In the genomic region with DNA sequence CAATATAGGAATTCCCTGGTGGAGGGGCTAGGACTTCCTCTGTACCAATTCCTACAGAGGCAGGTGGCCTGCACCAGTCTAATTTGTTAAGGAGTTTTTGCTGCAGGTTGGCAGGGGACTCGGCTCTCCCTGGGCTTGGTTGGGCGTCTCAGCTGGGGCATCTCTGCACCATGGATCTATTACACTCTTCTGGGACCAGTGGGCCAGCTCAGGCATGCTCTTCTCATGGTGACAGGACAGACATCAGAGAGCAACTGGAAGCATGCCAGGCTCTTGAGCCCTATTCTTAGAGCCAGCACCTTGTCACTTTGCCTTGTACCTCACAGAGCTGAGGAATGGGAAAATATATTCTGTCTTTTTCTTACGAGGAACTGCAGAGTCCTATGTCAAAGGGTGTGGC, we compare ENCODE assay signal across 18 cellular contexts.
DNase-seq lines count a peak whose midpoint lies in the region; ATAC-seq and TF ChIP-seq lines count a peak whose summit lies in the region.
"Had no signal": no experiment of that assay in that cellular context is flagged by ENCODE, and none has a peak within 500 bp of the region (broad histone marks: within the 10 kb centered on the region; RNA-seq: fewer than 3 reads in every experiment).

No MANE protein-coding gene starts in this region.

- TF ChIP-seq CTCF in HEK293 (tag by site-specific recombination; IDR thresholded peaks at IDR 0.05), result no peak

- CTCF ChIA-PET in HEK293 (lab: Yijun Ruan, JAX), result no interaction called here

- no peak for ATAC-seq in HG03095 (IDR thresholded peaks at IDR 0.05; ENCODE audit: unreplicated experiment)
- ATAC-seq in GM19035 (IDR thresholded peaks at IDR 0.05; ENCODE audit: unreplicated experiment), result no peak
- ATAC-seq in HG02970 (IDR thresholded peaks at IDR 0.05; ENCODE audit: low FRiP score, unreplicated experiment), result no peak
- ATAC-seq: lower lobe of right lung; stimulated activated naive CD8-positive, alpha-beta T cell treated with anti-CD3 and anti-CD28 coated beads, Interleukin-15, amount 100 ng/mL, for 72 hours had no signal

- H3K4me3 ChIP-seq in HEK293 (ENCODE audit: low read depth, low read length), result no peak overlapping the region
- H3K4me3 ChIP-seq: lower lobe of right lung, tibial artery had no signal

- H3K27ac ChIP-seq in HEK293 (ENCODE audit: extremely low read depth, low read depth, low read length), result no peak overlapping the region
- H3K27ac ChIP-seq: 22Rv1, KMS-11, lower lobe of right lung, RWPE1, tibial artery had no signal

- no peaks in the 10 kb centered on the region for H3K36me3 ChIP-seq in HEK293 (ENCODE audit: control insufficient read depth in 2 of 2, insufficient read depth in 1 of 2, low read length in 2 of 2)
- H3K36me3 ChIP-seq: lower lobe of right lung, tibial artery had no signal

- no peaks in the 10 kb centered on the region for H3K9me3 ChIP-seq in HEK293 (ENCODE audit: control insufficient read depth, insufficient read depth, low read depth, low read length)
- H3K9me3 ChIP-seq: lower lobe of right lung, tibial artery had no signal

- peak; percentile 38 for DNase-seq in DMS 273 (lab: John Stamatoyannopoulos, UW; ENCODE audit: unreplicated experiment)
- no peak for DNase-seq in DMS 273 treated with DMSO at 0.1 percent for 48 hours (lab: John Stamatoyannopoulos, UW)
- DNase-seq in NCI-H345 treated with DMSO at 0.1 percent for 48 hours (lab: John Stamatoyannopoulos, UW; ENCODE audit: unreplicated experiment), result peak; percentile 39
- peak; percentile 23 for DNase-seq in left kidney (ENCODE audit: low read depth, low spot score)
- DNase-seq: activated CD4-positive, alpha-beta T cell treated with anti-CD3 and anti-CD28 coated beads, Interleukin-2, amount 50 U/mL, for 1 hour; CD4-positive, alpha-beta memory T cell; islet precursor cell; lower lobe of right lung; NCI-H2029; stimulated activated naive CD8-positive, alpha-beta T cell treated with anti-CD3 and anti-CD28 coated beads, Interleukin-15, amount 100 ng/mL, for 72 hours; tibial artery had no signal

- no peaks in the 10 kb centered on the region for H3K4me1 ChIP-seq in HEK293 (ENCODE audit: control insufficient read depth, insufficient read depth, low read length)
- H3K4me1 ChIP-seq: lower lobe of right lung, tibial artery had no signal

- POLR2A ChIA-PET in HEK293 (lab: Yijun Ruan, JAX), result no interaction called here

TF ChIP-seq in HEK293, 187 proteins besides CTCF, POLR2A, EP300 and RAD21:
- TF ChIP-seq, protein P1, sequence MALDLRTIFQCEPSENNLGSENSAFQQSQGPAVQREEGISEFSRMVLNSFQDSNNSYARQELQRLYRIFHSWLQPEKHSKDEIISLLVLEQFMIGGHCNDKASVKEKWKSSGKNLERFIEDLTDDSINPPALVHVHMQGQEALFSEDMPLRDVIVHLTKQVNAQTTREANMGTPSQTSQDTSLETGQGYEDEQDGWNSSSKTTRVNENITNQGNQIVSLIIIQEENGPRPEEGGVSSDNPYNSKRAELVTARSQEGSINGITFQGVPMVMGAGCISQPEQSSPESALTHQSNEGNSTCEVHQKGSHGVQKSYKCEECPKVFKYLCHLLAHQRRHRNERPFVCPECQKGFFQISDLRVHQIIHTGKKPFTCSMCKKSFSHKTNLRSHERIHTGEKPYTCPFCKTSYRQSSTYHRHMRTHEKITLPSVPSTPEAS (tag by site-specific recombination; IDR thresholded peaks at IDR 0.05), result no peak
- TF ChIP-seq, protein P2, sequence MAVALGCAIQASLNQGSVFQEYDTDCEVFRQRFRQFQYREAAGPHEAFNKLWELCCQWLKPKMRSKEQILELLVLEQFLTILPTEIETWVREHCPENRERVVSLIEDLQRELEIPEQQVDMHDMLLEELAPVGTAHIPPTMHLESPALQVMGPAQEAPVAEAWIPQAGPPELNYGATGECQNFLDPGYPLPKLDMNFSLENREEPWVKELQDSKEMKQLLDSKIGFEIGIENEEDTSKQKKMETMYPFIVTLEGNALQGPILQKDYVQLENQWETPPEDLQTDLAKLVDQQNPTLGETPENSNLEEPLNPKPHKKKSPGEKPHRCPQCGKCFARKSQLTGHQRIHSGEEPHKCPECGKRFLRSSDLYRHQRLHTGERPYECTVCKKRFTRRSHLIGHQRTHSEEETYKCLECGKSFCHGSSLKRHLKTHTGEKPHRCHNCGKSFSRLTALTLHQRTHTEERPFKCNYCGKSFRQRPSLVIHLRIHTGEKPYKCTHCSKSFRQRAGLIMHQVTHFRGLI (tag by site-specific recombination; IDR thresholded peaks at IDR 0.05), result peak; percentile 100
- TF ChIP-seq SP2 (tag by site-specific recombination; IDR thresholded peaks at IDR 0.05), result no peak
- peak; percentile 73 for TF ChIP-seq ZBTB8A (tag by site-specific recombination; IDR thresholded peaks at IDR 0.05)
- TF ChIP-seq KLF1 (tag by site-specific recombination; IDR thresholded peaks at IDR 0.05), result no peak
- TF ChIP-seq, protein P3, sequence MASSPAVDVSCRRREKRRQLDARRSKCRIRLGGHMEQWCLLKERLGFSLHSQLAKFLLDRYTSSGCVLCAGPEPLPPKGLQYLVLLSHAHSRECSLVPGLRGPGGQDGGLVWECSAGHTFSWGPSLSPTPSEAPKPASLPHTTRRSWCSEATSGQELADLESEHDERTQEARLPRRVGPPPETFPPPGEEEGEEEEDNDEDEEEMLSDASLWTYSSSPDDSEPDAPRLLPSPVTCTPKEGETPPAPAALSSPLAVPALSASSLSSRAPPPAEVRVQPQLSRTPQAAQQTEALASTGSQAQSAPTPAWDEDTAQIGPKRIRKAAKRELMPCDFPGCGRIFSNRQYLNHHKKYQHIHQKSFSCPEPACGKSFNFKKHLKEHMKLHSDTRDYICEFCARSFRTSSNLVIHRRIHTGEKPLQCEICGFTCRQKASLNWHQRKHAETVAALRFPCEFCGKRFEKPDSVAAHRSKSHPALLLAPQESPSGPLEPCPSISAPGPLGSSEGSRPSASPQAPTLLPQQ (tag by site-specific recombination; IDR thresholded peaks at IDR 0.05), result 0 out of 2 replicates have a peak, but pooled peaks have one; percentile 20
- TF ChIP-seq, protein P4, sequence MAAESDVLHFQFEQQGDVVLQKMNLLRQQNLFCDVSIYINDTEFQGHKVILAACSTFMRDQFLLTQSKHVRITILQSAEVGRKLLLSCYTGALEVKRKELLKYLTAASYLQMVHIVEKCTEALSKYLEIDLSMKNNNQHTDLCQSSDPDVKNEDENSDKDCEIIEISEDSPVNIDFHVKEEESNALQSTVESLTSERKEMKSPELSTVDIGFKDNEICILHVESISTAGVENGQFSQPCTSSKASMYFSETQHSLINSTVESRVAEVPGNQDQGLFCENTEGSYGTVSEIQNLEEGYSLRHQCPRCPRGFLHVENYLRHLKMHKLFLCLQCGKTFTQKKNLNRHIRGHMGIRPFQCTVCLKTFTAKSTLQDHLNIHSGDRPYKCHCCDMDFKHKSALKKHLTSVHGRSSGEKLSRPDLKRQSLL (tag by site-specific recombination; IDR thresholded peaks at IDR 0.05), result peak; percentile 73; the same call in 1 of the 2 replicates
- no peak for TF ChIP-seq ZNF302 (tag by site-specific recombination; IDR thresholded peaks at IDR 0.05; ENCODE audit: low read depth)
- TF ChIP-seq ZNF777 (tag by site-specific recombination; IDR thresholded peaks at IDR 0.05; ENCODE audit: borderline replicate concordance), result no peak
- TF ChIP-seq ZNF600 (tag by site-specific recombination; IDR thresholded peaks at IDR 0.05), result peak; percentile 91
- no peak for TF ChIP-seq ZNF768 (tag by site-specific recombination; IDR thresholded peaks at IDR 0.05)
- TF ChIP-seq GLIS1 (tag by site-specific recombination; IDR thresholded peaks at IDR 0.05), result peak; percentile 31; the same call in 1 of the 2 replicates
- TF ChIP-seq ZNF660 (tag by site-specific recombination; IDR thresholded peaks at IDR 0.05), result no peak
- TF ChIP-seq ZNF10 (tag by site-specific recombination; IDR thresholded peaks at IDR 0.05), result no peak
- TF ChIP-seq, protein P5, sequence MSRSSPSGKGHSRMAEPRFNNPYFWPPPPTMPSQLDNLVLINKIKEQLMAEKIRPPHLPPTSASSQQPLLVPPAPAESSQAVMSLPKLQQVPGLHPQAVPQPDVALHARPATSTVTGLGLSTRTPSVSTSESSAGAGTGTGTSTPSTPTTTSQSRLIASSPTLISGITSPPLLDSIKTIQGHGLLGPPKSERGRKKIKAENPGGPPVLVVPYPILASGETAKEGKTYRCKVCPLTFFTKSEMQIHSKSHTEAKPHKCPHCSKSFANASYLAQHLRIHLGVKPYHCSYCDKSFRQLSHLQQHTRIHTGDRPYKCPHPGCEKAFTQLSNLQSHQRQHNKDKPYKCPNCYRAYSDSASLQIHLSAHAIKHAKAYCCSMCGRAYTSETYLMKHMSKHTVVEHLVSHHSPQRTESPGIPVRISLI (tag by site-specific recombination; IDR thresholded peaks at IDR 0.05), result peak; percentile 57; the same call in 1 of the 2 replicates
- peak; percentile 50 for TF ChIP-seq ZBTB17 (tag by site-specific recombination; IDR thresholded peaks at IDR 0.05)
- TF ChIP-seq ZNF221 (tag by site-specific recombination; IDR thresholded peaks at IDR 0.05; ENCODE audit: borderline replicate concordance), result no peak
- no peak for TF ChIP-seq ZNF266 (tag by site-specific recombination; IDR thresholded peaks at IDR 0.05; ENCODE audit: low read depth)
- TF ChIP-seq ZNF555 (tag by site-specific recombination; conservative IDR thresholded peaks at IDR 0.05), result no peak
- peak; percentile 92 for TF ChIP-seq ZIC2 (tag by site-specific recombination; IDR thresholded peaks at IDR 0.05)
